15 cellular contexts compared by ENCODE assay signal in the genomic region with DNA sequence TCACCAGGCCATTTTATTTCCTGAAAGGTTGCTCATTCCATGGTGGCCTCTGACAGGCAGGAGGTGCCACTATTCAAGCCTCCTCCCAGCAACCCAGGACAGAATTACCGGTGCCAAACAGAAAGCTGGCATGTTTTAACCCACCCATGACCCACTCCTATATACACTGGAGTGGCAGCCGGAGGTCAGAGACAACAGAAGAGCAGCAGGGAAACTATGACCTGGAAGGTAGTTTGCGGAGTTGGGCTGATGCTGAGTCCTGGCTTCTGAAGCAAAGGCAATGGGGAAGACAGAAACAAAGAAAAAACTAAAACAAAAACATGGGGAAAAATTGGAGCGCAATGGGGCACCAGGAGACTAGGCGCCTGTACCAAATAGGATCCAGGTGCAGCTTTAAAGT. TPM values are rescaled to one million over a fixed set of nuclear protein-coding genes. Genes with fewer than 3 reads are reported as not detected.
DNase-seq lines count a peak whose midpoint lies in the region; ATAC-seq and TF ChIP-seq lines count a peak whose summit lies in the region.
"Had no signal": no experiment of that assay in that cellular context is flagged by ENCODE, and none has a peak within 500 bp of the region (broad histone marks: within the 10 kb centered on the region; RNA-seq: fewer than 3 reads in every experiment).

No MANE protein-coding gene starts in this region.

- intact Hi-C loops in Calu3 (cut with micrococcal nuclease; ENCODE audit: unreplicated experiment), result no loop called here

- peaks cover 22% of the 10 kb centered on the region for H3K4me1 ChIP-seq in HUES6 (ENCODE audit: control insufficient read depth, insufficient read depth, low read length)
- peaks cover 0 to 19% (median 13%) of the 10 kb centered on the region in 5 donors for H3K4me1 ChIP-seq in subcutaneous abdominal adipose tissue (ENCODE audit: control insufficient read depth in 5 of 5, insufficient read depth in 5 of 5, low read length in 5 of 5)
- no peaks in the 10 kb centered on the region for H3K4me1 ChIP-seq in Peyer's patch
- H3K4me1 ChIP-seq: foreskin keratinocyte had no signal

- BruUV-seq in Calu3 (replicated peaks; lab: Mats Ljungman, UMichigan), result no TSS peak

- H3K36me3 ChIP-seq in HUES6 (ENCODE audit: control insufficient read depth, insufficient read depth, low read length) (no peaks in the 10 kb centered on the region), subcutaneous abdominal adipose tissue (ENCODE audit: control insufficient read depth in 5 of 5, insufficient read depth in 5 of 5, low read length in 5 of 5) (peaks cover 0 to 3% (median 1%) of the 10 kb centered on the region in 5 donors), Peyer's patch (no peaks in the 10 kb centered on the region)
- H3K36me3 ChIP-seq: neutrophil had no signal

- DNase-seq in caudate nucleus (lab: John Stamatoyannopoulos, UW), result peak in 6 of 61 donors; percentile 1 to 18 (median 5)
- peak; percentile 46 for DNase-seq in medulla oblongata (ENCODE audit: extremely low spot score)
- DNase-seq in Calu3, result no peak
- no peak for DNase-seq in activated naive CD4-positive, alpha-beta T cell treated with Interleukin-2 at 50 U/mL for 16 hours
- no peak for DNase-seq in Peyer's patch
- DNase-seq: activated naive CD4-positive, alpha-beta T cell treated with anti-CD3 and anti-CD28 coated beads, Interleukin-2, amount 10 ng/mL, durations not matched to agents 7 days and 5 days; foreskin keratinocyte; NCI-H2081 had no signal

- no peaks in the 10 kb centered on the region for H3K4me1 Mint-ChIP-seq in Calu3 (ENCODE audit: low read depth, unreplicated experiment)
- H3K4me1 Mint-ChIP-seq: activated naive CD4-positive, alpha-beta T cell treated with anti-CD3 and anti-CD28 coated beads, Interleukin-2, amount 10 ng/mL, durations not matched to agents 7 days and 5 days had no signal

- no peak overlapping the region for H3K4me3 Mint-ChIP-seq in Calu3 (ENCODE audit: low read depth, unreplicated experiment)
- H3K4me3 Mint-ChIP-seq: activated naive CD4-positive, alpha-beta T cell treated with anti-CD3 and anti-CD28 coated beads, Interleukin-2, amount 10 ng/mL, durations not matched to agents 7 days and 5 days had no signal

- CTCF ChIA-PET in Calu3 (lab: Charles Lee), result no interaction called here

- TF ChIP-seq POLR2A in Peyer's patch (IDR thresholded peaks at IDR 0.05), result no peak

- ATAC-seq in GM21786 (IDR thresholded peaks at IDR 0.05; ENCODE audit: unreplicated experiment), result no peak
- ATAC-seq: foreskin keratinocyte had no signal

- H3K9ac ChIP-seq in HUES6 (ENCODE audit: low read length) (no peak overlapping the region), subcutaneous abdominal adipose tissue (ENCODE audit: low read length in 5 of 5) (peak overlapping the region in 1 of 5 donors; percentile 29)

- H3K27ac ChIP-seq in HUES6 (ENCODE audit: low read depth, low read length) (no peak overlapping the region), caudate nucleus (ENCODE audit: low read depth, low read length) (peak overlapping the region; percentile 91), subcutaneous abdominal adipose tissue (ENCODE audit: low read depth, low read length) (no peak overlapping the region), Peyer's patch (no peak overlapping the region)
- H3K27ac ChIP-seq: C4-2B, foreskin keratinocyte, HL-60, neutrophil had no signal

- H3K27me3 ChIP-seq in HUES6 (ENCODE audit: control insufficient read depth, insufficient read depth, low read length) (no peaks in the 10 kb centered on the region), subcutaneous abdominal adipose tissue (ENCODE audit: control insufficient read depth in 5 of 5, insufficient read depth in 4 of 5, low read length in 5 of 5) (no peaks in the 10 kb centered on the region), Peyer's patch (no peaks in the 10 kb centered on the region)

- no peak overlapping the region for H3K27ac Mint-ChIP-seq in Calu3 (ENCODE audit: unreplicated experiment)
- H3K27ac Mint-ChIP-seq: activated naive CD4-positive, alpha-beta T cell treated with anti-CD3 and anti-CD28 coated beads, Interleukin-2, amount 10 ng/mL, durations not matched to agents 7 days and 5 days had no signal

- no peaks in the 10 kb centered on the region for H3K9me3 ChIP-seq in HUES6 (ENCODE audit: control insufficient read depth, insufficient read depth, low read depth, low read length)
- peaks cover 0 to 5% (median 0%) of the 10 kb centered on the region in 5 donors for H3K9me3 ChIP-seq in subcutaneous abdominal adipose tissue (ENCODE audit: control insufficient read depth in 5 of 5, low read length in 5 of 5)
- no peaks in the 10 kb centered on the region for H3K9me3 ChIP-seq in Peyer's patch
- H3K9me3 ChIP-seq: neutrophil had no signal

- H3K36me3 Mint-ChIP-seq in Calu3 (ENCODE audit: insufficient read depth, unreplicated experiment), result no peaks in the 10 kb centered on the region
- H3K36me3 Mint-ChIP-seq: activated naive CD4-positive, alpha-beta T cell treated with anti-CD3 and anti-CD28 coated beads, Interleukin-2, amount 10 ng/mL, durations not matched to agents 7 days and 5 days had no signal

- H3K27me3 Mint-ChIP-seq in Calu3 (ENCODE audit: unreplicated experiment), result no peaks in the 10 kb centered on the region

- TF ChIP-seq CTCF in Calu3 (IDR thresholded peaks at IDR 0.05; ENCODE audit: unreplicated experiment) (no peak), Peyer's patch (IDR thresholded peaks at IDR 0.05) (no peak)

- H3K9me3 Mint-ChIP-seq in Calu3 (ENCODE audit: low read depth, unreplicated experiment), result no peaks in the 10 kb centered on the region
- H3K9me3 Mint-ChIP-seq: activated naive CD4-positive, alpha-beta T cell treated with anti-CD3 and anti-CD28 coated beads, Interleukin-2, amount 10 ng/mL, durations not matched to agents 7 days and 5 days had no signal

- H3K4me3 ChIP-seq in HUES6 (ENCODE audit: low read depth, low read length) (peak overlapping the region; percentile 10; the same call in 1 of the 2 replicates), subcutaneous abdominal adipose tissue (ENCODE audit: low read depth in 1 of 5, low read length in 5 of 5) (peak overlapping the region; percentile 9 to 77 (median 19)), Peyer's patch (peak overlapping the region in 1 of 4 donors; percentile 21)

RNA-seq across cellular contexts. Expression of a gene that starts 2.2 kb away (rescaled TPM):
- total RNA-seq in Calu3 (2022) (0.05 and 0.24 TPM in 2 replicates), Peyer's patch (1 to 10 TPM in 3 of 4 donors, under 1 TPM in 1; 0.47 to 9.9 (median 1.2) TPM)
- total RNA-seq: activated CD8-positive, alpha-beta memory T cell treated with anti-CD3 and anti-CD28 coated beads for 36 hours; foreskin keratinocyte had no signal

RNA-seq across cellular contexts. Expression of a gene that starts 32.0 kb away (rescaled TPM):
- 16.9 and 17.7 TPM in 2 replicates for total RNA-seq in Calu3 (2022)
- total RNA-seq in Peyer's patch, result 10 to 100 TPM in 1 of 4 donors, 1 to 10 TPM in 3; 5.8 to 13.4 (median 8.1) TPM
